ENCODE assay signal across 1 cellular context in genomic region chr2:17752892-17753802, GRCh38.
A peak's percentile ranks its signal among the peaks of the same experiment; 100 is the strongest.
TF ChIP-seq lines count a peak whose summit lies in the region.

No MANE protein-coding gene starts in this region.

TF ChIP-seq in K562, 482 proteins besides CTCF, POLR2A, EP300 and RAD21 (continued from another document and continues in another):
- no peak for TF ChIP-seq ASH1L (IDR thresholded peaks at IDR 0.05; ENCODE audit: borderline replicate concordance, low read depth, partially characterized antibody)
- TF ChIP-seq TBP (optimal IDR thresholded peaks at IDR 0.05; ENCODE audit: low read depth, low read length), result peak; percentile 60
- 0 out of 2 replicates have a peak, but pooled peaks have one; percentile 17 for TF ChIP-seq STAT6 (CRISPR knock-in tag; IDR thresholded peaks at IDR 0.05)
- no peak for TF ChIP-seq SP2 (IDR thresholded peaks at IDR 0.05; ENCODE audit: extremely low read depth, low read depth, low read length, poor library complexity, severe bottlenecking)
- TF ChIP-seq ATF3 (IDR thresholded peaks at IDR 0.05), result no peak
- 0 out of 2 replicates have a peak, but pooled peaks have one; percentile 18 for TF ChIP-seq ATF3 (CRISPR knock-in tag; conservative IDR thresholded peaks at IDR 0.05)
- 0 out of 4 replicates have a peak, but pooled peaks of 1 of the 2 experiments have one; percentile 55 for TF ChIP-seq TEAD1 (CRISPR knock-in tag; IDR thresholded peaks at IDR 0.05)
- no peak for TF ChIP-seq PHF20 (IDR thresholded peaks at IDR 0.05; ENCODE audit: partially characterized antibody)
- 0 out of 4 replicates have a peak, but pooled peaks of 1 of the 2 experiments have one; percentile 33 for TF ChIP-seq HDAC1 (IDR thresholded peaks at IDR 0.05)
- TF ChIP-seq BCL6 (CRISPR knock-in tag; IDR thresholded peaks at IDR 0.05), result no peak
- peak; percentile 65 for TF ChIP-seq KDM5B (IDR thresholded peaks at IDR 0.05; ENCODE audit: insufficient replicate concordance, low read depth, low read length)
- no peak for TF ChIP-seq RUNX1 (IDR thresholded peaks at IDR 0.05; ENCODE audit: low read depth)
- no peak for TF ChIP-seq AFF4 (CRISPR knock-in tag; IDR thresholded peaks at IDR 0.05)
- no peak for TF ChIP-seq RBM17 (IDR thresholded peaks at IDR 0.05; ENCODE audit: borderline replicate concordance, low read depth, low read length)
- TF ChIP-seq ZNF277 (CRISPR knock-in tag; IDR thresholded peaks at IDR 0.05; ENCODE audit: borderline replicate concordance), result no peak
- no peak for TF ChIP-seq RFX5 (IDR thresholded peaks at IDR 0.05; ENCODE audit: low read depth, low read length)
- TF ChIP-seq TSC22D4 (tag; IDR thresholded peaks at IDR 0.05), result no peak
- no peak for TF ChIP-seq ZNF280B (CRISPR knock-in tag; IDR thresholded peaks at IDR 0.05)
- TF ChIP-seq PHB2 (IDR thresholded peaks at IDR 0.05; ENCODE audit: low read depth), result no peak
- no peak for TF ChIP-seq TAF1 (IDR thresholded peaks at IDR 0.05; ENCODE audit: control insufficient read depth, extremely low read depth, insufficient read depth, low read length, severe bottlenecking)
- no peak for TF ChIP-seq HOMEZ (CRISPR knock-in tag; IDR thresholded peaks at IDR 0.05)
- TF ChIP-seq SMARCC2 (IDR thresholded peaks at IDR 0.05; ENCODE audit: low read depth), result no peak
- peak; percentile 87; the same call in 1 of the 2 replicates for TF ChIP-seq NR4A1 (CRISPR knock-in tag; IDR thresholded peaks at IDR 0.05)
- TF ChIP-seq NR4A1 (tag; IDR thresholded peaks at IDR 0.05), result no peak
- no peak for TF ChIP-seq KLF6 (CRISPR knock-in tag; IDR thresholded peaks at IDR 0.05; ENCODE audit: borderline replicate concordance)
- no peak for TF ChIP-seq ZNF174 (CRISPR knock-in tag; IDR thresholded peaks at IDR 0.05)
- TF ChIP-seq ZNF280A (IDR thresholded peaks at IDR 0.05; ENCODE audit: low read depth, partially characterized antibody), result no peak
- no peak for TF ChIP-seq ID3 (CRISPR knock-in tag; IDR thresholded peaks at IDR 0.05)
- TF ChIP-seq ID3 (tag; IDR thresholded peaks at IDR 0.05), result 0 out of 2 replicates have a peak, but pooled peaks have one; percentile 47
- TF ChIP-seq MTA2 (IDR thresholded peaks at IDR 0.05; ENCODE audit: low read depth), result no peak
- TF ChIP-seq HMGN3 (IDR thresholded peaks at IDR 0.05; ENCODE audit: borderline replicate concordance, extremely low read depth, insufficient read length, low read depth, low read length), result peak; percentile 13
- TF ChIP-seq ZC3H4 (CRISPR knock-in tag; IDR thresholded peaks at IDR 0.05; ENCODE audit: borderline replicate concordance), result no peak
- TF ChIP-seq TRIM25 (IDR thresholded peaks at IDR 0.05; ENCODE audit: borderline replicate concordance), result no peak
- TF ChIP-seq E4F1 (CRISPR knock-in tag; IDR thresholded peaks at IDR 0.05; ENCODE audit: borderline replicate concordance), result no peak
- no peak for TF ChIP-seq FOSL1 (tag; conservative IDR thresholded peaks at IDR 0.05)
- no peak for TF ChIP-seq TOE1 (IDR thresholded peaks at IDR 0.05; ENCODE audit: borderline replicate concordance)
- TF ChIP-seq TOE1 (CRISPR knock-in tag; IDR thresholded peaks at IDR 0.05; ENCODE audit: borderline replicate concordance, low read depth), result 0 out of 2 replicates have a peak, but pooled peaks have one; percentile 18
- TF ChIP-seq CBFB (CRISPR knock-in tag; IDR thresholded peaks at IDR 0.05), result 0 out of 2 replicates have a peak, but pooled peaks have one; percentile 38
- 0 out of 2 replicates have a peak, but pooled peaks have one; percentile 20 for TF ChIP-seq ZNF316 (IDR thresholded peaks at IDR 0.05)
- no peak for TF ChIP-seq HDAC2 (IDR thresholded peaks at IDR 0.05)
- 0 out of 2 replicates have a peak, but pooled peaks have one; percentile 21 for TF ChIP-seq SMARCA4 (IDR thresholded peaks at IDR 0.05)
- TF ChIP-seq KAT7 (CRISPR knock-in tag; IDR thresholded peaks at IDR 0.05; ENCODE audit: borderline replicate concordance), result peak; percentile 78; the same call in 1 of the 2 replicates
- TF ChIP-seq RBM22 (IDR thresholded peaks at IDR 0.05; ENCODE audit: low read depth, low read length, poor library complexity, severe bottlenecking), result no peak
- no peak for TF ChIP-seq CHCHD3 (CRISPR knock-in tag; IDR thresholded peaks at IDR 0.05)
- 0 out of 2 replicates have a peak, but pooled peaks have one; percentile 32 for TF ChIP-seq NBN (IDR thresholded peaks at IDR 0.05; ENCODE audit: low read depth)
- TF ChIP-seq NCOA1 (IDR thresholded peaks at IDR 0.05; ENCODE audit: low read depth), result no peak
- TF ChIP-seq GATA2 (CRISPR knock-in tag; IDR thresholded peaks at IDR 0.05), result peak; percentile 54; the same call in 1 of the 2 replicates
- TF ChIP-seq NCOA2 (IDR thresholded peaks at IDR 0.05; ENCODE audit: partially characterized antibody in 2 of 2), result no peak
